1 cellular context compared by ENCODE assay signal in the genomic region with DNA sequence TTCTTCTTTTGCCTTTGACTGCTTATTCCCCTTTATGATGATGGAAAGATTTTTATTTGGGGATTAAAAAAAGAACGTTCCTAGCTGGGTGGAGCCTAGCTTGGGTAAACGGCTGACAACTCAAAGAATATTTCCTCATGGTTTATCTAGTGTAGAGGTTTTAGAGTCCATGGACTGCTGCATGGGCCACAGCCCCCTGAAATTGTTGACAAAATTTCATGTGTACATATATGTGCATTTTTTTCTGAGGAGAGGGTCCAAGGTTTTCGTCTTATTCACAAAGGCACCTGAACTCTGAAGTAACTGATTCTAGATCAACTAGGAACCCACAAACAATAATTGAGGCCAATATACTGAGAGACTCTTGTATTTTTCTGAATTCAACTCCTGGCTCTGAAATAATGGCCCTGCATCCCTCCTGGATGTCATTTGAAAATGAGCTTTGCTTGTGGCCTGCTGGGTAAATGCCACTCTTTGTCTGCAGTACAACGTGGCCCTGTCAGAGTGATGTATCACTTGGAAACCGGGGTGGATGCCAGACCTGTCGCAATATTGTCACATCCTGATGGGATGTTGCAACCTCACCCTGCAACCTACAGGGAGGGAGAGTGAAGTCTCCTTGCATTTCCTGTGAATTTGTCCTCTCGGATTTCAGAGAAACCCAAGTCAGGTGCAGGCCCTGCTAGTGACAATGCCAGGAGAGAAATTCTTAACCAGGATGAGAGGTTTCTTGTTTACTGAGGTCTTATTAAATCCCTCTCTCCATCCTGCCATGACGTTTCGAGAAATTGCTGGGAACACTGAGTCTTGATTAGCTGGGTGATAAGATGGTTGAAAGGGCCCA.
TF ChIP-seq lines count a peak whose summit lies in the region.

No MANE protein-coding gene starts in this region.

TF ChIP-seq in HepG2, 621 proteins besides CTCF, POLR2A, EP300 and RAD21 (continued from another document and continues in another):
- TF ChIP-seq, protein P1, sequence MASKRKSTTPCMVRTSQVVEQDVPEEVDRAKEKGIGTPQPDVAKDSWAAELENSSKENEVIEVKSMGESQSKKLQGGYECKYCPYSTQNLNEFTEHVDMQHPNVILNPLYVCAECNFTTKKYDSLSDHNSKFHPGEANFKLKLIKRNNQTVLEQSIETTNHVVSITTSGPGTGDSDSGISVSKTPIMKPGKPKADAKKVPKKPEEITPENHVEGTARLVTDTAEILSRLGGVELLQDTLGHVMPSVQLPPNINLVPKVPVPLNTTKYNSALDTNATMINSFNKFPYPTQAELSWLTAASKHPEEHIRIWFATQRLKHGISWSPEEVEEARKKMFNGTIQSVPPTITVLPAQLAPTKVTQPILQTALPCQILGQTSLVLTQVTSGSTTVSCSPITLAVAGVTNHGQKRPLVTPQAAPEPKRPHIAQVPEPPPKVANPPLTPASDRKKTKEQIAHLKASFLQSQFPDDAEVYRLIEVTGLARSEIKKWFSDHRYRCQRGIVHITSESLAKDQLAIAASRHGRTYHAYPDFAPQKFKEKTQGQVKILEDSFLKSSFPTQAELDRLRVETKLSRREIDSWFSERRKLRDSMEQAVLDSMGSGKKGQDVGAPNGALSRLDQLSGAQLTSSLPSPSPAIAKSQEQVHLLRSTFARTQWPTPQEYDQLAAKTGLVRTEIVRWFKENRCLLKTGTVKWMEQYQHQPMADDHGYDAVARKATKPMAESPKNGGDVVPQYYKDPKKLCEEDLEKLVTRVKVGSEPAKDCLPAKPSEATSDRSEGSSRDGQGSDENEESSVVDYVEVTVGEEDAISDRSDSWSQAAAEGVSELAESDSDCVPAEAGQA (IDR thresholded peaks at IDR 0.05; ENCODE audit: low read depth): 0 out of 2 replicates have a peak, but pooled peaks have one; percentile 62
- TF ChIP-seq, protein P1 (CRISPR knock-in tag; IDR thresholded peaks at IDR 0.05; ENCODE audit: borderline replicate concordance): no peak; the same call in 1 of the 2 replicates
- TF ChIP-seq ZSCAN20 (CRISPR knock-in tag; IDR thresholded peaks at IDR 0.05; ENCODE audit: borderline replicate concordance): no peak
- TF ChIP-seq ZNF816 (CRISPR knock-in tag; IDR thresholded peaks at IDR 0.05; ENCODE audit: borderline replicate concordance): no peak
- TF ChIP-seq NONO (IDR thresholded peaks at IDR 0.05): no peak
- TF ChIP-seq NONO (CRISPR knock-in tag; conservative IDR thresholded peaks at IDR 0.05): peak; percentile 94
- TF ChIP-seq ZNF563 (CRISPR knock-in tag; IDR thresholded peaks at IDR 0.05): no peak
- peak; percentile 92 for TF ChIP-seq ZNF317 (CRISPR knock-in tag; IDR thresholded peaks at IDR 0.05)
- TF ChIP-seq, protein P2, sequence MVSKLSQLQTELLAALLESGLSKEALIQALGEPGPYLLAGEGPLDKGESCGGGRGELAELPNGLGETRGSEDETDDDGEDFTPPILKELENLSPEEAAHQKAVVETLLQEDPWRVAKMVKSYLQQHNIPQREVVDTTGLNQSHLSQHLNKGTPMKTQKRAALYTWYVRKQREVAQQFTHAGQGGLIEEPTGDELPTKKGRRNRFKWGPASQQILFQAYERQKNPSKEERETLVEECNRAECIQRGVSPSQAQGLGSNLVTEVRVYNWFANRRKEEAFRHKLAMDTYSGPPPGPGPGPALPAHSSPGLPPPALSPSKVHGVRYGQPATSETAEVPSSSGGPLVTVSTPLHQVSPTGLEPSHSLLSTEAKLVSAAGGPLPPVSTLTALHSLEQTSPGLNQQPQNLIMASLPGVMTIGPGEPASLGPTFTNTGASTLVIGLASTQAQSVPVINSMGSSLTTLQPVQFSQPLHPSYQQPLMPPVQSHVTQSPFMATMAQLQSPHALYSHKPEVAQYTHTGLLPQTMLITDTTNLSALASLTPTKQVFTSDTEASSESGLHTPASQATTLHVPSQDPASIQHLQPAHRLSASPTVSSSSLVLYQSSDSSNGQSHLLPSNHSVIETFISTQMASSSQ (IDR thresholded peaks at IDR 0.05; ENCODE audit: low read depth): peak; percentile 82
- TF ChIP-seq, protein P2 (CRISPR knock-in tag; IDR thresholded peaks at IDR 0.05; ENCODE audit: borderline replicate concordance): peak; percentile 96
- no peak for TF ChIP-seq ZNF672 (CRISPR knock-in tag; IDR thresholded peaks at IDR 0.05)
- peak; percentile 63; the same call in 1 of the 2 replicates for TF ChIP-seq YEATS2 (CRISPR knock-in tag; IDR thresholded peaks at IDR 0.05; ENCODE audit: borderline replicate concordance)
- TF ChIP-seq, protein P3, sequence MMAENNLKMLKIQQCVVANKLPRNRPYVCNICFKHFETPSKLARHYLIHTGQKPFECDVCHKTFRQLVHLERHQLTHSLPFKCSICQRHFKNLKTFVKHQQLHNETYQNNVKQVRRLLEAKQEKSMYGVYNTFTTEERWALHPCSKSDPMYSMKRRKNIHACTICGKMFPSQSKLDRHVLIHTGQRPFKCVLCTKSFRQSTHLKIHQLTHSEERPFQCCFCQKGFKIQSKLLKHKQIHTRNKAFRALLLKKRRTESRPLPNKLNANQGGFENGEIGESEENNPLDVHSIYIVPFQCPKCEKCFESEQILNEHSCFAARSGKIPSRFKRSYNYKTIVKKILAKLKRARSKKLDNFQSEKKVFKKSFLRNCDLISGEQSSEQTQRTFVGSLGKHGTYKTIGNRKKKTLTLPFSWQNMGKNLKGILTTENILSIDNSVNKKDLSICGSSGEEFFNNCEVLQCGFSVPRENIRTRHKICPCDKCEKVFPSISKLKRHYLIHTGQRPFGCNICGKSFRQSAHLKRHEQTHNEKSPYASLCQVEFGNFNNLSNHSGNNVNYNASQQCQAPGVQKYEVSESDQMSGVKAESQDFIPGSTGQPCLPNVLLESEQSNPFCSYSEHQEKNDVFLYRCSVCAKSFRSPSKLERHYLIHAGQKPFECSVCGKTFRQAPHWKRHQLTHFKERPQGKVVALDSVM (CRISPR knock-in tag; IDR thresholded peaks at IDR 0.05): peak; percentile 7; the same call in 1 of the 2 replicates
- TF ChIP-seq REXO4 (CRISPR knock-in tag; IDR thresholded peaks at IDR 0.05; ENCODE audit: borderline replicate concordance): no peak
- TF ChIP-seq, protein P4, sequence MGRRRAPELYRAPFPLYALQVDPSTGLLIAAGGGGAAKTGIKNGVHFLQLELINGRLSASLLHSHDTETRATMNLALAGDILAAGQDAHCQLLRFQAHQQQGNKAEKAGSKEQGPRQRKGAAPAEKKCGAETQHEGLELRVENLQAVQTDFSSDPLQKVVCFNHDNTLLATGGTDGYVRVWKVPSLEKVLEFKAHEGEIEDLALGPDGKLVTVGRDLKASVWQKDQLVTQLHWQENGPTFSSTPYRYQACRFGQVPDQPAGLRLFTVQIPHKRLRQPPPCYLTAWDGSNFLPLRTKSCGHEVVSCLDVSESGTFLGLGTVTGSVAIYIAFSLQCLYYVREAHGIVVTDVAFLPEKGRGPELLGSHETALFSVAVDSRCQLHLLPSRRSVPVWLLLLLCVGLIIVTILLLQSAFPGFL (CRISPR knock-in tag; IDR thresholded peaks at IDR 0.05): no peak
- peak; percentile 89 for TF ChIP-seq POGZ (CRISPR knock-in tag; IDR thresholded peaks at IDR 0.05)
- TF ChIP-seq HDAC6 (IDR thresholded peaks at IDR 0.05; ENCODE audit: low read depth, low read length): no peak
- TF ChIP-seq, protein P5, sequence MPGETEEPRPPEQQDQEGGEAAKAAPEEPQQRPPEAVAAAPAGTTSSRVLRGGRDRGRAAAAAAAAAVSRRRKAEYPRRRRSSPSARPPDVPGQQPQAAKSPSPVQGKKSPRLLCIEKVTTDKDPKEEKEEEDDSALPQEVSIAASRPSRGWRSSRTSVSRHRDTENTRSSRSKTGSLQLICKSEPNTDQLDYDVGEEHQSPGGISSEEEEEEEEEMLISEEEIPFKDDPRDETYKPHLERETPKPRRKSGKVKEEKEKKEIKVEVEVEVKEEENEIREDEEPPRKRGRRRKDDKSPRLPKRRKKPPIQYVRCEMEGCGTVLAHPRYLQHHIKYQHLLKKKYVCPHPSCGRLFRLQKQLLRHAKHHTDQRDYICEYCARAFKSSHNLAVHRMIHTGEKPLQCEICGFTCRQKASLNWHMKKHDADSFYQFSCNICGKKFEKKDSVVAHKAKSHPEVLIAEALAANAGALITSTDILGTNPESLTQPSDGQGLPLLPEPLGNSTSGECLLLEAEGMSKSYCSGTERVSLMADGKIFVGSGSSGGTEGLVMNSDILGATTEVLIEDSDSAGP (CRISPR knock-in tag; IDR thresholded peaks at IDR 0.05; ENCODE audit: borderline replicate concordance): peak; percentile 28; the same call in 1 of the 2 replicates
- TF ChIP-seq, protein P6, sequence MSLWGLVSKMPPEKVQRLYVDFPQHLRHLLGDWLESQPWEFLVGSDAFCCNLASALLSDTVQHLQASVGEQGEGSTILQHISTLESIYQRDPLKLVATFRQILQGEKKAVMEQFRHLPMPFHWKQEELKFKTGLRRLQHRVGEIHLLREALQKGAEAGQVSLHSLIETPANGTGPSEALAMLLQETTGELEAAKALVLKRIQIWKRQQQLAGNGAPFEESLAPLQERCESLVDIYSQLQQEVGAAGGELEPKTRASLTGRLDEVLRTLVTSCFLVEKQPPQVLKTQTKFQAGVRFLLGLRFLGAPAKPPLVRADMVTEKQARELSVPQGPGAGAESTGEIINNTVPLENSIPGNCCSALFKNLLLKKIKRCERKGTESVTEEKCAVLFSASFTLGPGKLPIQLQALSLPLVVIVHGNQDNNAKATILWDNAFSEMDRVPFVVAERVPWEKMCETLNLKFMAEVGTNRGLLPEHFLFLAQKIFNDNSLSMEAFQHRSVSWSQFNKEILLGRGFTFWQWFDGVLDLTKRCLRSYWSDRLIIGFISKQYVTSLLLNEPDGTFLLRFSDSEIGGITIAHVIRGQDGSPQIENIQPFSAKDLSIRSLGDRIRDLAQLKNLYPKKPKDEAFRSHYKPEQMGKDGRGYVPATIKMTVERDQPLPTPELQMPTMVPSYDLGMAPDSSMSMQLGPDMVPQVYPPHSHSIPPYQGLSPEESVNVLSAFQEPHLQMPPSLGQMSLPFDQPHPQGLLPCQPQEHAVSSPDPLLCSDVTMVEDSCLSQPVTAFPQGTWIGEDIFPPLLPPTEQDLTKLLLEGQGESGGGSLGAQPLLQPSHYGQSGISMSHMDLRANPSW (CRISPR knock-in tag; IDR thresholded peaks at IDR 0.05; ENCODE audit: borderline replicate concordance): peak; percentile 63
- peak; percentile 97 for TF ChIP-seq GATAD2A (CRISPR knock-in tag; IDR thresholded peaks at IDR 0.05)
- no peak for TF ChIP-seq HIVEP1 (CRISPR knock-in tag; IDR thresholded peaks at IDR 0.05)
- peak; percentile 84 for TF ChIP-seq BCL6 (CRISPR knock-in tag; IDR thresholded peaks at IDR 0.05)
- TF ChIP-seq MXD4 (CRISPR knock-in tag; IDR thresholded peaks at IDR 0.05): peak; percentile 66; the same call in 1 of the 2 replicates
- TF ChIP-seq TCF7 (IDR thresholded peaks at IDR 0.05; ENCODE audit: low read depth): peak; percentile 85
- TF ChIP-seq RAD51 (IDR thresholded peaks at IDR 0.05; ENCODE audit: borderline replicate concordance): no peak
- peak; percentile 94 for TF ChIP-seq HOXA3 (CRISPR knock-in tag; IDR thresholded peaks at IDR 0.05)
- TF ChIP-seq, protein P7, sequence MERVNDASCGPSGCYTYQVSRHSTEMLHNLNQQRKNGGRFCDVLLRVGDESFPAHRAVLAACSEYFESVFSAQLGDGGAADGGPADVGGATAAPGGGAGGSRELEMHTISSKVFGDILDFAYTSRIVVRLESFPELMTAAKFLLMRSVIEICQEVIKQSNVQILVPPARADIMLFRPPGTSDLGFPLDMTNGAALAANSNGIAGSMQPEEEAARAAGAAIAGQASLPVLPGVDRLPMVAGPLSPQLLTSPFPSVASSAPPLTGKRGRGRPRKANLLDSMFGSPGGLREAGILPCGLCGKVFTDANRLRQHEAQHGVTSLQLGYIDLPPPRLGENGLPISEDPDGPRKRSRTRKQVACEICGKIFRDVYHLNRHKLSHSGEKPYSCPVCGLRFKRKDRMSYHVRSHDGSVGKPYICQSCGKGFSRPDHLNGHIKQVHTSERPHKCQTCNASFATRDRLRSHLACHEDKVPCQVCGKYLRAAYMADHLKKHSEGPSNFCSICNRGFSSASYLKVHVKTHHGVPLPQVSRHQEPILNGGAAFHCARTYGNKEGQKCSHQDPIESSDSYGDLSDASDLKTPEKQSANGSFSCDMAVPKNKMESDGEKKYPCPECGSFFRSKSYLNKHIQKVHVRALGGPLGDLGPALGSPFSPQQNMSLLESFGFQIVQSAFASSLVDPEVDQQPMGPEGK (CRISPR knock-in tag; IDR thresholded peaks at IDR 0.05): peak; percentile 79
- TF ChIP-seq ZBTB20 (CRISPR knock-in tag; IDR thresholded peaks at IDR 0.05; ENCODE audit: borderline replicate concordance, low read depth): peak; percentile 88; the same call in 1 of the 2 replicates
- peak; percentile 99 for TF ChIP-seq NCOA2 (CRISPR knock-in tag; IDR thresholded peaks at IDR 0.05)
- TF ChIP-seq HCFC1 (IDR thresholded peaks at IDR 0.05; ENCODE audit: low read depth, low read length): 0 out of 2 replicates have a peak, but pooled peaks have one; percentile 18
- peak; percentile 89 for TF ChIP-seq ZNF430 (CRISPR knock-in tag; IDR thresholded peaks at IDR 0.05)
- peak; percentile 68 for TF ChIP-seq ZBTB38 (CRISPR knock-in tag; IDR thresholded peaks at IDR 0.05)
- TF ChIP-seq CHD4 (IDR thresholded peaks at IDR 0.05; ENCODE audit: borderline replicate concordance, low read length): 0 out of 2 replicates have a peak, but pooled peaks have one; percentile 18
